Comparison of ENCODE assay signal across 8 cellular contexts in genomic region chr2:108184421-108184820, GRCh38. TPM values are rescaled to one million over a fixed set of nuclear protein-coding genes. Genes with fewer than 3 reads are reported as not detected.
DNase-seq lines count a peak whose midpoint lies in the region; FAIRE-seq and TF ChIP-seq lines count a peak whose summit lies in the region.

No MANE protein-coding gene starts in this region.

- TF ChIP-seq POLR2A in testis (IDR thresholded peaks at IDR 0.05) = no peak

- WGBS in testis, 2 donors = 42 to 57% methylated on average over 2 of the region's 2 CpGs

- no peaks in the 10 kb centered on the region for H3K4me1 ChIP-seq in testis

- no peak overlapping the region for H3K27ac ChIP-seq in testis

- peak; percentile 71 for FAIRE-seq in GM19239 (lab: Jason Lieb, UNC)

- no peak overlapping the region for H3K4me3 ChIP-seq in AG09309 (ENCODE audit: control insufficient read depth, low read depth, low read length)
- H3K4me3 ChIP-seq in testis = no peak overlapping the region

- H3K27me3 ChIP-seq in testis = no peaks in the 10 kb centered on the region

- TF ChIP-seq CTCF in AG09309 (IDR thresholded peaks at IDR 0.05; ENCODE audit: control insufficient read depth, insufficient read depth, low read depth, low read length, missing control alignments) (peak; percentile 50), testis (IDR thresholded peaks at IDR 0.05) (peak in 1 of 3 experiments; percentile 15)

- DNase-seq in AG09309 (ENCODE audit: low read depth) (no peak), GM19239 (ENCODE audit: insufficient read length, low spot score) (no peak), NCI-H460 (ENCODE audit: extremely low read depth, low read depth) (peak; percentile 36), fibroblast of peridontal ligament (ENCODE audit: extremely low read depth) (peak; percentile 24), GOT3 (lab: John Stamatoyannopoulos, UW) (no peak), NOMO-1 treated with dmso at 0.1 percent for 144 hours (lab: John Stamatoyannopoulos, UW; ENCODE audit: unreplicated experiment) (no peak), islet precursor cell (no peak), testis (no peak)

- no peaks in the 10 kb centered on the region for H3K36me3 ChIP-seq in testis (ENCODE audit: low read depth, missing control alignments)

- intact Hi-C loops in testis (cut with DNase I; ENCODE audit: low total_unique reads) = no loop called here

- H3K9me3 ChIP-seq in testis = no peaks in the 10 kb centered on the region

RNA-seq across cellular contexts. Expression of gene SULT1C3, which starts 55.3 kb away (rescaled TPM):
- not detected in 2 replicates for total RNA-seq in NCI-H460 (2014; rRNA removed; shearing (Covaris generic))
- not detected in 2 replicates for polyA plus RNA-seq in NCI-H460 (2014; cell fraction: nucleus; rRNA removed)
- not detected for total RNA-seq in testis
- not detected for polyA plus RNA-seq in testis (ENCODE audit: insufficient read depth, low read depth, low replicate concordance)

Comparison
In these comparisons a context has a peak if more than half of its experiments do, and no peak if none do; other contexts are left out.
1. DNase-seq: peak in NCI-H460 (single experiment) and fibroblast of peridontal ligament (single experiment); none in AG09309 (single experiment), GM19239 (single experiment), GOT3 (single experiment), NOMO-1 treated with dmso at 0.1 percent for 144 hours (single experiment), islet precursor cell (single experiment) and testis (single experiment).